ENCODE assay signal across 22 cellular contexts in the genomic region with DNA sequence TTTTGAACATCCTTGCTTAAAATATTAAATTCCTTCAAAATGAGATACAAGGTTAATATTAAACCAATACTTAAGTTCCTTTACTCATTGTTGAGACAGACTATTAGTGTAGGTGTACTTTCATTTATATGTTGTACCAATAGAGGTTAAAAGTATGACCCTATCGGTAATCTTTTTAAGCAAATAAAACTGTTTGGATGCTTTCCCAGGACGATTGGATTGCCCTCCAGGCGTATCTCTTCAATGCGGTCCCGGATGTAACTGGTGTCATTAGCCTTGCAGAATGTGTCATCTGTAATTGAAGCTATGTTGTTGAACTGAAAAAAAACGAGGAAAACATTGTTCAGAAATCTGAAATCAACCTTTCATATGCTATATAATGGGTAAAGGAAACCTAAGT.
DNase-seq lines count a peak whose midpoint lies in the region; ATAC-seq and TF ChIP-seq lines count a peak whose summit lies in the region.
"Had no signal": no experiment of that assay in that cellular context is flagged by ENCODE, and none has a peak within 500 bp of the region (broad histone marks: within the 10 kb centered on the region; RNA-seq: fewer than 3 reads in every experiment).

No MANE protein-coding gene starts in this region.

- H3K4me1 ChIP-seq in ACC112 (ENCODE audit: control insufficient read depth, insufficient read depth, low read length, unreplicated experiment) = peaks cover 23% of the 10 kb centered on the region
- peaks cover 3% of the 10 kb centered on the region for H3K4me1 ChIP-seq in rectal smooth muscle tissue (ENCODE audit: control insufficient read depth, insufficient read depth, low read length)
- H3K4me1 ChIP-seq: SJCRH30 had no signal

- H3K9ac ChIP-seq in rectal smooth muscle tissue (ENCODE audit: low read length) = no peak overlapping the region

- H3K27ac ChIP-seq in ACC112 (ENCODE audit: low read depth, low read length) = peak overlapping the region; percentile 69
- H3K27ac ChIP-seq in coronary artery = peak overlapping the region; percentile 67 to 79
- H3K27ac ChIP-seq in rectal smooth muscle tissue (ENCODE audit: low read depth, low read length) = peak overlapping the region; percentile 32
- H3K27ac ChIP-seq: SJCRH30 had no signal

- H2AFZ ChIP-seq in ACC112 (ENCODE audit: low read length, unreplicated experiment) = peak overlapping the region; percentile 44

- DNase-seq in NCI-H2029 treated with DMSO at 0.1 percent for 48 hours (lab: John Stamatoyannopoulos, UW) = peak; percentile 20
- no peak for DNase-seq in coronary artery (ENCODE audit: low spot score)
- no peak for DNase-seq in GM10266 (ENCODE audit: extremely low spot score)
- no peak for DNase-seq in NCI-H82 (lab: John Stamatoyannopoulos, UW)
- DNase-seq: activated CD4-positive, alpha-beta T cell treated with anti-CD3 and anti-CD28 coated beads for 1 hour; activated CD8-positive, alpha-beta memory T cell treated with anti-CD3 and anti-CD28 coated beads, Interleukin-2, amount 10 ng/mL, durations not matched to agents 7 days and 5 days; activated naive CD8-positive, alpha-beta T cell treated with anti-CD3 and anti-CD28 coated beads, Interleukin-2, amount 10 ng/mL, durations not matched to agents 7 days and 5 days; CD8-positive, alpha-beta memory T cell; DND-41; islet precursor cell; MM.1S; NCI-H187 treated with DMSO at 0.1 percent for 48 hours; NCI-H510A treated with DMSO at 0.1 percent for 48 hours; SJCRH30; stimulated activated CD4-positive, alpha-beta T cell treated with anti-CD3 and anti-CD28 coated beads, Interleukin-15, amount 100 ng/mL, for 24 hours had no signal

- ATAC-seq in HG03159 (IDR thresholded peaks at IDR 0.05; ENCODE audit: unreplicated experiment) = no peak
- ATAC-seq in GM19395 (IDR thresholded peaks at IDR 0.05; ENCODE audit: unreplicated experiment) = no peak
- ATAC-seq: activated CD8-positive, alpha-beta memory T cell treated with anti-CD3 and anti-CD28 coated beads, Interleukin-2, amount 10 ng/mL, durations not matched to agents 7 days and 5 days; activated T-helper 17 cell treated with anti-CD3 and anti-CD28 coated beads, Interleukin-2, amount 50 U/mL, for 72 hours; stimulated activated effector memory CD8-positive, alpha-beta T cell treated with anti-CD3 and anti-CD28 coated beads, Interleukin-12 subunit alpha, Interleukin-12 subunit beta, amount 100 ng/mL, for 72 hours had no signal

- TF ChIP-seq CTCF in coronary artery (IDR thresholded peaks at IDR 0.05) (no peak), GM10266 (IDR thresholded peaks at IDR 0.05; ENCODE audit: control insufficient read depth, insufficient read depth, low read depth, missing control alignments) (no peak)

- no peaks in the 10 kb centered on the region for H3K36me3 ChIP-seq in ACC112 (ENCODE audit: insufficient read depth, low read length)
- H3K36me3 ChIP-seq in rectal smooth muscle tissue (ENCODE audit: control insufficient read depth, insufficient read depth, low read length) = no peaks in the 10 kb centered on the region
- H3K36me3 ChIP-seq: SJCRH30, tibial nerve had no signal

- H3K4me3 ChIP-seq in ACC112 (ENCODE audit: low read depth, low read length) (peak overlapping the region; percentile 42), coronary artery (no peak overlapping the region), rectal smooth muscle tissue (ENCODE audit: low read length) (no peak overlapping the region)
- H3K4me3 ChIP-seq: SJCRH30, tibial nerve had no signal

- H3K27me3 ChIP-seq in ACC112 (ENCODE audit: insufficient read depth, low read length) = no peaks in the 10 kb centered on the region
- H3K27me3 ChIP-seq in rectal smooth muscle tissue (ENCODE audit: control insufficient read depth, insufficient read depth, low read length) = no peaks in the 10 kb centered on the region
- H3K27me3 ChIP-seq: SJCRH30, tibial nerve had no signal

- H3K79me2 ChIP-seq in ACC112 (ENCODE audit: control insufficient read depth, insufficient read depth, low read length, unreplicated experiment) = no peaks in the 10 kb centered on the region
